In genomic region chr17:3879181-3879580, GRCh38 we compare ENCODE assay signal across 9 cellular contexts. TPM values are rescaled to one million over a fixed set of nuclear protein-coding genes. Genes with fewer than 3 reads are reported as not detected.
DNase-seq lines count a peak whose midpoint lies in the region; ATAC-seq and TF ChIP-seq lines count a peak whose summit lies in the region.
"Had no signal": no experiment of that assay in that cellular context is flagged by ENCODE, and none has a peak within 500 bp of the region (broad histone marks: within the 10 kb centered on the region; RNA-seq: fewer than 3 reads in every experiment).

No MANE protein-coding gene starts in this region.

- H4K8ac ChIP-seq in IMR-90 (ENCODE audit: low read depth in 2 of 2, low read length in 2 of 2) = 0 out of 4 replicates have a peak overlapping the region, but pooled peaks of 1 of the 2 experiments have one; percentile 3

- POLR2A ChIA-PET in IMR-90 (lab: Charles Lee; ENCODE audit: unreplicated experiment) = no interaction called here

- TF ChIP-seq CTCF in IMR-90 (conservative IDR thresholded peaks at IDR 0.05; ENCODE audit: low read depth, low read length) (no peak), foreskin keratinocyte (conservative IDR thresholded peaks at IDR 0.05) (no peak)

- no peak overlapping the region for H2BK120ac ChIP-seq in IMR-90 (ENCODE audit: low read depth, low read length)

- no peak overlapping the region for H3K14ac ChIP-seq in IMR-90 (replicated peaks; ENCODE audit: low read depth, low read length)

- in situ Hi-C loops in IMR-90 (cut with MboI; ENCODE audit: low sequenced_read_pairs) = no loop called here

- H3K9me1 ChIP-seq in IMR-90 (ENCODE audit: insufficient read depth, low read length) = 0 out of 2 replicates have a peak, but pooled peaks cover 4% of the 10 kb centered on the region

- H2BK20ac ChIP-seq in IMR-90 (ENCODE audit: low read depth, low read length) = no peak overlapping the region

- DNase-seq in IMR-90 (peak; percentile 73), foreskin keratinocyte (no peak), retina (peak; percentile 77), NCI-H1105 treated with DMSO at 0.1 percent for 48 hours (lab: John Stamatoyannopoulos, UW) (no peak), NAMALWA (ENCODE audit: low spot score) (no peak), T-helper 2 cell (no peak)
- no peak for DNase-seq in stimulated activated CD8-positive, alpha-beta memory T cell treated with anti-CD3 and anti-CD28 coated beads, Interleukin-4, amount 100 ng/mL, for 48 hours
- DNase-seq: activated T-cell treated with anti-CD3 and anti-CD28 coated beads, Interleukin-2, amount 50 U/mL, for 1 hour had no signal

- no peaks in the 10 kb centered on the region for H3K79me1 ChIP-seq in IMR-90 (ENCODE audit: low read depth in 1 of 2, low read length in 2 of 2)

- H4K5ac ChIP-seq in IMR-90 (ENCODE audit: low read depth, low read length) = no peak overlapping the region

- dilution Hi-C loops in IMR-90 (cut with HindIII; ENCODE audit: low sequenced_read_pairs, unreplicated experiment) = no loop called here

- H2AFZ ChIP-seq in IMR-90 (replicated peaks; ENCODE audit: low read length, poor library complexity) = peak overlapping the region; percentile 40

- no peak overlapping the region for H3K18ac ChIP-seq in IMR-90 (ENCODE audit: low read depth, low read length)

- ATAC-seq in IMR-90 (ENCODE audit: low read depth) (peak; percentile 93), SK-N-SH treated with all-trans-retinoic acid at 6 μM for 48 hours (peak; percentile 69), foreskin keratinocyte (peak; percentile 23)

- TF ChIP-seq RAD21 in IMR-90 (IDR thresholded peaks at IDR 0.05; ENCODE audit: low read length) = no peak

- 26% methylated on average over 2 of the region's 5 CpGs; no CpG with 5 or more reads in 1 of the 2 experiments for WGBS in IMR-90 (ENCODE audit: extremely low coverage in 2 of 2, insufficient read length in 1 of 2), 2 experiments

- CTCF ChIA-PET in IMR-90 (lab: Yijun Ruan, JAX) = interaction anchor here (0.6 kb wide), 1 partner anchor 180 kb away, joined by 4 read pairs; no protein-coding TSS in a partner anchor

- peaks cover 10% of the 10 kb centered on the region for H3K36me3 ChIP-seq in IMR-90 (ENCODE audit: control insufficient read depth, insufficient read depth, low read length)

- H3K4me2 ChIP-seq in IMR-90 (ENCODE audit: low read depth, low read length) = no peak overlapping the region

- no peak overlapping the region for H3K4ac ChIP-seq in IMR-90 (ENCODE audit: low read depth, low read length)

- intact Hi-C loops in IMR-90 (cut with micrococcal nuclease) = no loop called here

- no peaks in the 10 kb centered on the region for H3K9me3 ChIP-seq in IMR-90 (ENCODE audit: control insufficient read depth, insufficient read depth, low read length)

- H3K4me1 ChIP-seq in IMR-90 (ENCODE audit: control insufficient read depth, insufficient read depth, low read length) = peaks cover 5% of the 10 kb centered on the region; the same call in 1 of the 2 replicates
- no peaks in the 10 kb centered on the region for H3K4me1 ChIP-seq in foreskin keratinocyte

- no peaks in the 10 kb centered on the region for H3K27me3 ChIP-seq in IMR-90 (ENCODE audit: control insufficient read depth, insufficient read depth, low read length)
- H3K27me3 ChIP-seq in foreskin keratinocyte = no peaks in the 10 kb centered on the region

- no peaks in the 10 kb centered on the region for H4K20me1 ChIP-seq in IMR-90 (ENCODE audit: insufficient read depth, low read length)

- no peak overlapping the region for H2BK5ac ChIP-seq in IMR-90 (ENCODE audit: low read depth, low read length, poor library complexity, severe bottlenecking)

- no TSS peak for BruUV-seq in IMR-90 (replicated peaks; lab: Mats Ljungman, UMichigan)

- no peak for TF ChIP-seq POLR2A in IMR-90 (IDR thresholded peaks at IDR 0.05; ENCODE audit: low read depth, low read length)

- H4K91ac ChIP-seq in IMR-90 (ENCODE audit: insufficient read depth, low read depth, low read length) = no peak overlapping the region

- H2BK15ac ChIP-seq in IMR-90 (ENCODE audit: low read depth, low read length) = no peak overlapping the region

- H3K9ac ChIP-seq in IMR-90 (ENCODE audit: low read depth, low read length) = no peak overlapping the region

- H3K27ac ChIP-seq in IMR-90 (ENCODE audit: insufficient read depth, low read length) (no peak overlapping the region), foreskin keratinocyte (no peak overlapping the region)

- no peak overlapping the region for H3K56ac ChIP-seq in IMR-90 (ENCODE audit: extremely low read depth, insufficient read depth, low read length)

- peak overlapping the region; percentile 23 for H2AK9ac ChIP-seq in IMR-90 (replicated peaks; ENCODE audit: low read depth, low read length, poor library complexity)

- H3K23ac ChIP-seq in IMR-90 (ENCODE audit: low read depth, low read length) = no peak overlapping the region

- H3K4me3 ChIP-seq in IMR-90 (ENCODE audit: insufficient read depth, low read depth, low read length) = no peak overlapping the region

- no peak overlapping the region for H2AK5ac ChIP-seq in IMR-90 (ENCODE audit: low read depth, low read length)

TF ChIP-seq in IMR-90, 13 proteins besides CTCF, POLR2A, EP300 and RAD21:
- TF ChIP-seq MAZ (IDR thresholded peaks at IDR 0.05; ENCODE audit: borderline replicate concordance, low read depth, low read length) (no peak), CHD1 (IDR thresholded peaks at IDR 0.05; ENCODE audit: low read depth, low read length) (no peak), MXI1 (IDR thresholded peaks at IDR 0.05; ENCODE audit: borderline replicate concordance, low read depth, low read length) (0 out of 2 replicates have a peak, but pooled peaks have one; percentile 51)

TF ChIP-seq in SK-N-SH treated with all-trans-retinoic acid at 6 μM for 48 hours, 23 proteins besides CTCF, POLR2A, EP300 and RAD21:
- TF ChIP-seq, protein P1, sequence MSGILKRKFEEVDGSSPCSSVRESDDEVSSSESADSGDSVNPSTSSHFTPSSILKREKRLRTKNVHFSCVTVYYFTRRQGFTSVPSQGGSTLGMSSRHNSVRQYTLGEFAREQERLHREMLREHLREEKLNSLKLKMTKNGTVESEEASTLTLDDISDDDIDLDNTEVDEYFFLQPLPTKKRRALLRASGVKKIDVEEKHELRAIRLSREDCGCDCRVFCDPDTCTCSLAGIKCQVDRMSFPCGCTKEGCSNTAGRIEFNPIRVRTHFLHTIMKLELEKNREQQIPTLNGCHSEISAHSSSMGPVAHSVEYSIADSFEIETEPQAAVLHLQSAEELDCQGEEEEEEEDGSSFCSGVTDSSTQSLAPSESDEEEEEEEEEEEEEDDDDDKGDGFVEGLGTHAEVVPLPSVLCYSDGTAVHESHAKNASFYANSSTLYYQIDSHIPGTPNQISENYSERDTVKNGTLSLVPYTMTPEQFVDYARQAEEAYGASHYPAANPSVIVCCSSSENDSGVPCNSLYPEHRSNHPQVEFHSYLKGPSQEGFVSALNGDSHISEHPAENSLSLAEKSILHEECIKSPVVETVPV (CRISPR knock-in tag; IDR thresholded peaks at IDR 0.05) = no peak
- TF ChIP-seq ZFP30 (CRISPR knock-in tag; IDR thresholded peaks at IDR 0.05) (no peak), TOX (CRISPR knock-in tag; IDR thresholded peaks at IDR 0.05; ENCODE audit: borderline replicate concordance) (no peak), ESRRG (CRISPR knock-in tag; IDR thresholded peaks at IDR 0.05) (no peak), OSR1 (CRISPR knock-in tag; IDR thresholded peaks at IDR 0.05) (no peak), ARNTL (CRISPR knock-in tag; IDR thresholded peaks at IDR 0.05; ENCODE audit: borderline replicate concordance, low read depth) (no peak), POU6F1 (CRISPR knock-in tag; IDR thresholded peaks at IDR 0.05; ENCODE audit: borderline replicate concordance, low read depth) (no peak), ISL1 (CRISPR knock-in tag; IDR thresholded peaks at IDR 0.05) (no peak), ZFP3 (CRISPR knock-in tag; IDR thresholded peaks at IDR 0.05) (no peak)
TF ChIP-seq in SK-N-SH treated with all-trans-retinoic acid at 6 μM for 48 hours: peak in this region for 0.

RNA-seq across cellular contexts. Expression of gene CAMKK1, which starts 13.7 kb away (rescaled TPM):
- total RNA-seq in IMR-90 (2012; rRNA removed) (4.1 and 4.2 TPM in 2 replicates), foreskin keratinocyte (2.3 and 2.4 TPM in 2 replicates)
- polyA plus RNA-seq in IMR-90 (2012; rRNA removed) (7.7 and 8.2 TPM in 2 replicates), foreskin keratinocyte (1.6 and 1.8 TPM in 2 replicates)
- polyA plus RNA-seq in IMR-90 (2012; cell fraction: cytosol; rRNA removed) = 4.6 and 6.1 TPM in 2 replicates
- polyA plus RNA-seq in IMR-90 (2012; cell fraction: nucleus; rRNA removed; ENCODE audit: low replicate concordance) = 18.8 and 32.0 TPM in 2 replicates

RNA-seq across cellular contexts. Expression of gene NCBP3, which starts 33.1 kb away (rescaled TPM):
- total RNA-seq in IMR-90 (2012; rRNA removed) (10.8 and 15.6 TPM in 2 replicates), foreskin keratinocyte (23.6 and 25.3 TPM in 2 replicates)
- polyA plus RNA-seq in IMR-90 (2012; rRNA removed) (13.5 and 21.0 TPM in 2 replicates), foreskin keratinocyte (11.2 and 12.8 TPM in 2 replicates)
- polyA plus RNA-seq in IMR-90 (2012; cell fraction: cytosol; rRNA removed) = 2.5 and 4.0 TPM in 2 replicates
- polyA plus RNA-seq in IMR-90 (2012; cell fraction: nucleus; rRNA removed; ENCODE audit: low replicate concordance) = 10.1 and 46.4 TPM in 2 replicates

RNA-seq across cellular contexts. Expression of gene P2RX1, which starts 37.1 kb away (rescaled TPM):
- total RNA-seq in IMR-90 (2012; rRNA removed) (not detected in 2 replicates), foreskin keratinocyte (not detected in 2 replicates)
- polyA plus RNA-seq in IMR-90 (2012; rRNA removed) (not detected in 2 replicates), foreskin keratinocyte (not detected in 2 replicates)
- polyA plus RNA-seq in IMR-90 (2012; cell fraction: cytosol; rRNA removed) = not detected in 2 replicates
- polyA plus RNA-seq in IMR-90 (2012; cell fraction: nucleus; rRNA removed; ENCODE audit: low replicate concordance) = 0.09 and 0.10 TPM in 2 replicates

Comparison
In these comparisons a context has a peak if more than half of its experiments do, and no peak if none do; other contexts are left out.
1. ATAC-seq: peak in every context shown above with its lines; median percentile 93 in IMR-90; 69 in SK-N-SH treated with all-trans-retinoic acid at 6 μM for 48 hours; 23 in foreskin keratinocyte.
2. DNase-seq: peak in IMR-90 (single experiment) and retina (single experiment); none in foreskin keratinocyte (0 of 2), NCI-H1105 treated with DMSO at 0.1 percent for 48 hours (single experiment), NAMALWA (single experiment), stimulated activated CD8-positive, alpha-beta memory T cell treated with anti-CD3 and anti-CD28 coated beads, Interleukin-4, amount 100 ng/mL, for 48 hours (single experiment) and T-helper 2 cell (0 of 5).